ENCODE assay signal across 8 cellular contexts in genomic region chr17:12256380-12256995, GRCh38.
DNase-seq lines count a peak whose midpoint lies in the region; TF ChIP-seq lines count a peak whose summit lies in the region.

No MANE protein-coding gene starts in this region.

- H3K4me3 ChIP-seq in esophagus squamous epithelium, result no peak overlapping the region
- H3K4me3 ChIP-seq in neural cell (ENCODE audit: low read length), result no peak overlapping the region

- peak; percentile 91 for TF ChIP-seq RAD21 in neural cell (conservative IDR thresholded peaks at IDR 0.05)

- H3K4me1 ChIP-seq in esophagus squamous epithelium, result no peaks in the 10 kb centered on the region

- H3K9ac ChIP-seq in neural cell (ENCODE audit: low read length), result no peak overlapping the region

- 13 to 19% methylated on average over 4 of the region's 4 CpGs for WGBS in esophagus squamous epithelium, 2 donors

- DNase-seq in stimulated activated CD4-positive, alpha-beta T cell treated with anti-CD3 and anti-CD28 coated beads, Interleukin-12 subunit alpha, Interleukin-12 subunit beta, amount 100 ng/mL, for 48 hours (ENCODE audit: low read depth in 2 of 3, low spot score in 1 of 3), result peak in 2 of 3 donors; percentile 2 to 3
- DNase-seq in stimulated activated CD4-positive, alpha-beta T cell treated with anti-CD3 and anti-CD28 coated beads, Interleukin-12 subunit alpha, Interleukin-12 subunit beta, amount 100 ng/mL, for 4 hours, result no peak
- DNase-seq in HK-2 (ENCODE audit: unreplicated experiment), result peak; percentile 10
- peak; percentile 52 for DNase-seq in SHP77 treated with DMSO at 0.1 percent for 48 hours (lab: John Stamatoyannopoulos, UW)
- DNase-seq in esophagus squamous epithelium (lab: John Stamatoyannopoulos, UW), result no peak
- no peak for DNase-seq in activated effector memory CD4-positive, alpha-beta T cell treated with anti-CD3 and anti-CD28 coated beads, Interleukin-2, amount 50 U/mL, for 16 hours
- DNase-seq in T-helper 9 cell, result no peak

- no peaks in the 10 kb centered on the region for H4K20me1 ChIP-seq in neural cell (ENCODE audit: insufficient read depth)

- TF ChIP-seq CTCF in esophagus squamous epithelium (IDR thresholded peaks at IDR 0.05) (peak; percentile 39 to 74 (median 64)), neural cell (IDR thresholded peaks at IDR 0.05; ENCODE audit: poor library complexity, severe bottlenecking) (peak; percentile 92)

- no peaks in the 10 kb centered on the region for H3F3A ChIP-seq in neural cell (ENCODE audit: insufficient read depth, low read length, poor library complexity, severe bottlenecking)

- H3K4me2 ChIP-seq in neural cell (ENCODE audit: low read length), result no peak overlapping the region

- no peak for TF ChIP-seq EP300 in neural cell (conservative IDR thresholded peaks at IDR 0.05; ENCODE audit: poor library complexity, severe bottlenecking)

- no peak overlapping the region for H2AFZ ChIP-seq in neural cell (ENCODE audit: low read depth, low read length)

- intact Hi-C loops in esophagus squamous epithelium (cut with DNase I), result no loop called here

- H3K9me3 ChIP-seq in esophagus squamous epithelium, result no peaks in the 10 kb centered on the region
- H3K9me3 ChIP-seq in neural cell (ENCODE audit: low read length), result no peaks in the 10 kb centered on the region

- no peak for TF ChIP-seq POLR2A in esophagus squamous epithelium (IDR thresholded peaks at IDR 0.05)

- H3K27ac ChIP-seq in esophagus squamous epithelium (no peak overlapping the region), neural cell (ENCODE audit: low read length) (no peak overlapping the region)

- H3K36me3 ChIP-seq in esophagus squamous epithelium, result no peaks in the 10 kb centered on the region
- H3K36me3 ChIP-seq in neural cell (ENCODE audit: insufficient read depth, low read length), result no peaks in the 10 kb centered on the region

- H3K79me2 ChIP-seq in neural cell (replicated peaks; ENCODE audit: insufficient read depth, low read length), result no peaks in the 10 kb centered on the region

- H3K9me2 ChIP-seq in neural cell (ENCODE audit: insufficient read depth, low read length), result no peaks in the 10 kb centered on the region

- H3K27me3 ChIP-seq in esophagus squamous epithelium (no peaks in the 10 kb centered on the region), neural cell (ENCODE audit: insufficient read depth, low read depth, low read length) (no peaks in the 10 kb centered on the region)

TF ChIP-seq in neural cell, 6 proteins besides CTCF, POLR2A, EP300 and RAD21:
- TF ChIP-seq SMC3 (conservative IDR thresholded peaks at IDR 0.05; ENCODE audit: poor library complexity) (peak; percentile 97), MXI1 (conservative IDR thresholded peaks at IDR 0.05; ENCODE audit: poor library complexity, severe bottlenecking) (no peak)

Comparison
In these comparisons a context has a peak if more than half of its experiments do, and no peak if none do; other contexts are left out.
1. DNase-seq: peak in stimulated activated CD4-positive, alpha-beta T cell treated with anti-CD3 and anti-CD28 coated beads, Interleukin-12 subunit alpha, Interleukin-12 subunit beta, amount 100 ng/mL, for 48 hours (2 of 3), HK-2 (single experiment) and SHP77 treated with DMSO at 0.1 percent for 48 hours (single experiment); none in stimulated activated CD4-positive, alpha-beta T cell treated with anti-CD3 and anti-CD28 coated beads, Interleukin-12 subunit alpha, Interleukin-12 subunit beta, amount 100 ng/mL, for 4 hours (single experiment), esophagus squamous epithelium (single experiment), activated effector memory CD4-positive, alpha-beta T cell treated with anti-CD3 and anti-CD28 coated beads, Interleukin-2, amount 50 U/mL, for 16 hours (single experiment) and T-helper 9 cell (single experiment).